In the genomic region with DNA sequence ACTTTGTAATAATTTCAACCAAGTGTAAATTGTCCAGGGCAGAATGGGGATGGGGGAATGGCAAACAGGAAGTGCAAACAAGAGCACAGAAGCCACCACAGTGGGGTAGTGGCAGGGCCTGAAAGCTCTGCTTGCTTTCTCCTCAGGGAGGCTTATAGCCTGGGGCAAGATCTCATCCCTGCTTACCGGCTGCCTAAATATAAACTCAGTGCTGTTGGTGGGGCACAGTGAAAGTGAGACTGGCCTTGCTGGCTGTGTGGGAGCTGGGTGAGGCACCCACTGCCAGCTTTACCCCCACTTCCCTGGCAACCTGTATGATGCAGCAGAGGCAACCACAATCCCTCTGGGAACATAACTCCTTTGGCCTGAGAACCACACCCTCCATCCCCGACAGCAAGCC, we compare ENCODE assay signal across 11 cellular contexts. TPM values are rescaled to one million over a fixed set of nuclear protein-coding genes. Genes with fewer than 3 reads are reported as not detected.
DNase-seq lines count a peak whose midpoint lies in the region; ATAC-seq and TF ChIP-seq lines count a peak whose summit lies in the region.
"Had no signal": no experiment of that assay in that cellular context is flagged by ENCODE, and none has a peak within 500 bp of the region (broad histone marks: within the 10 kb centered on the region; RNA-seq: fewer than 3 reads in every experiment).

No MANE protein-coding gene starts in this region.

- H3K36me3 ChIP-seq in CD4-positive, alpha-beta memory T cell (ENCODE audit: insufficient read depth, low read length) = no peaks in the 10 kb centered on the region
- no peaks in the 10 kb centered on the region; the same call in 1 of the 2 replicates for H3K36me3 ChIP-seq in OCI-LY7 (ENCODE audit: insufficient read depth, low read length)
- H3K36me3 ChIP-seq: spleen had no signal

- peaks cover 0 to 4% of the 10 kb centered on the region in 2 donors for H3K36me3 Mint-ChIP-seq in CD4-positive, alpha-beta memory T cell

- POLR2A ChIA-PET in CD4-positive, alpha-beta memory T cell (lab: Charles Lee; ENCODE audit: partially characterized antibody) = interaction anchor here (1.0 to 3.7 kb wide), 4 partner anchors 11 to 19 kb away, joined by 3 to 27 read pairs (median 4); a partner anchor contains a TSS
- POLR2A ChIA-PET in OCI-LY7 (lab: Charles Lee) = interaction anchor here (0.9 to 1.0 kb wide), 2 partner anchors 16 to 39 kb away, joined by 3 to 5 read pairs; no protein-coding TSS in a partner anchor

- H3K27ac ChIP-seq in CD4-positive, alpha-beta memory T cell (ENCODE audit: low read depth, low read length) = no peak overlapping the region
- no peak overlapping the region for H3K27ac ChIP-seq in OCI-LY7 (ENCODE audit: low read depth, low read length, poor library complexity, severe bottlenecking)
- H3K27ac ChIP-seq: spleen had no signal

- H3K79me2 ChIP-seq in OCI-LY7 (ENCODE audit: insufficient read depth, low read depth, low read length) = no peaks in the 10 kb centered on the region

- no peak overlapping the region for H3K4me3 ChIP-seq in CD4-positive, alpha-beta memory T cell (ENCODE audit: low read length in 2 of 2)
- H3K4me3 ChIP-seq in OCI-LY7 (ENCODE audit: low read depth, low read length, poor library complexity, severe bottlenecking) = no peak overlapping the region
- H3K4me3 ChIP-seq: spleen had no signal

- peaks cover 26% of the 10 kb centered on the region for H3K4me1 ChIP-seq in CD4-positive, alpha-beta memory T cell (ENCODE audit: insufficient read depth, low read length)
- peaks cover 34% of the 10 kb centered on the region for H3K4me1 ChIP-seq in OCI-LY7 (ENCODE audit: insufficient read depth, low read length, poor library complexity, severe bottlenecking)

- no peaks in the 10 kb centered on the region for H3K27me3 Mint-ChIP-seq in CD4-positive, alpha-beta memory T cell

- intact Hi-C loops in CD4-positive, alpha-beta memory T cell (cut with micrococcal nuclease) = no loop called here
- intact Hi-C loops in OCI-LY7 (cut with micrococcal nuclease; ENCODE audit: unreplicated experiment) = no loop called here

- peak overlapping the region; percentile 51 for H2AFZ ChIP-seq in OCI-LY7 (ENCODE audit: low read length)

- no peaks in the 10 kb centered on the region for H3K9me2 ChIP-seq in OCI-LY7 (ENCODE audit: insufficient read depth, low read length)

- CTCF ChIA-PET in CD4-positive, alpha-beta memory T cell (lab: Charles Lee; ENCODE audit: partially characterized antibody) = interaction anchor here (1.0 to 2.6 kb wide), 6 partner anchors 12 to 199 kb away, joined by 3 to 6 read pairs (median 4); no protein-coding TSS in a partner anchor
- CTCF ChIA-PET in OCI-LY7 (lab: Charles Lee; ENCODE audit: unreplicated experiment) = interaction anchor here (0.6 kb wide), 1 partner anchor 223 kb away, joined by 3 read pairs; no protein-coding TSS in a partner anchor

- BruUV-seq in OCI-LY7 (replicated peaks; lab: Mats Ljungman, UMichigan) = no TSS peak

- peak overlapping the region; percentile 41 to 93 (median 73) for H3K27ac Mint-ChIP-seq in CD4-positive, alpha-beta memory T cell

- DNase-seq in CD4-positive, alpha-beta memory T cell = no peak
- DNase-seq in OCI-LY7 (ENCODE audit: low spot score) (peak; percentile 20), islet precursor cell (peak; percentile 71), DMS79 treated with DMSO at 0.1 percent for 48 hours (lab: John Stamatoyannopoulos, UW) (no peak), EL (no peak), OCI-M1 (lab: John Stamatoyannopoulos, UW) (no peak)
- DNase-seq: anterior cingulate cortex, DMS 273 treated with DMSO at 0.1 percent for 48 hours, spleen had no signal

- H3K4me2 ChIP-seq in OCI-LY7 (ENCODE audit: low read length) = no peak overlapping the region

- TF ChIP-seq CTCF in OCI-LY7 (conservative IDR thresholded peaks at IDR 0.05; ENCODE audit: low read length) = no peak

- H3K4me1 Mint-ChIP-seq in CD4-positive, alpha-beta memory T cell = peaks cover 41 to 52% (median 49%) of the 10 kb centered on the region in 4 donors

- no peaks in the 10 kb centered on the region for H3K9me3 ChIP-seq in CD4-positive, alpha-beta memory T cell (ENCODE audit: control insufficient read depth in 1 of 2, low read length in 2 of 2)
- H3K9me3 ChIP-seq in OCI-LY7 (ENCODE audit: low read length) = no peaks in the 10 kb centered on the region

- peak overlapping the region in 3 of 8 donors; percentile 45 to 71 (median 60) for H3K4me3 Mint-ChIP-seq in CD4-positive, alpha-beta memory T cell

- peak; percentile 44 for ATAC-seq in GM21447 (IDR thresholded peaks at IDR 0.05; ENCODE audit: unreplicated experiment)
- no peak for ATAC-seq in GM18511 (IDR thresholded peaks at IDR 0.05; ENCODE audit: unreplicated experiment)

- H4K20me1 ChIP-seq in OCI-LY7 (ENCODE audit: insufficient read depth, low read length) = no peaks in the 10 kb centered on the region

- peaks cover 0 to 18% (median 11%) of the 10 kb centered on the region in 8 donors for H3K9me3 Mint-ChIP-seq in CD4-positive, alpha-beta memory T cell

- H3K27me3 ChIP-seq in CD4-positive, alpha-beta memory T cell (ENCODE audit: insufficient read depth, low read length) = no peaks in the 10 kb centered on the region
- H3K27me3 ChIP-seq: spleen had no signal

RNA-seq across cellular contexts. Expression of a gene that starts 15.2 kb away (rescaled TPM):
- total RNA-seq in CD4-positive, alpha-beta memory T cell = not detected
- polyA plus RNA-seq in CD4-positive, alpha-beta memory T cell = not detected
- not detected in 2 replicates for total RNA-seq in OCI-LY7 (2014; rRNA removed; shearing (Covaris generic))
- not detected in 2 replicates for total RNA-seq in OCI-LY7 (2022)
- total RNA-seq: spleen had no signal
- polyA plus RNA-seq: spleen had no signal

RNA-seq across cellular contexts. Expression of a gene that starts 18.9 kb away (rescaled TPM):
- total RNA-seq in CD4-positive, alpha-beta memory T cell = 10 to 100 TPM; 21.2 to 21.6 TPM
- 10 to 100 TPM; 24.2 to 33.5 TPM for polyA plus RNA-seq in CD4-positive, alpha-beta memory T cell
- total RNA-seq in OCI-LY7 (2014; rRNA removed; shearing (Covaris generic)) = not detected in 2 replicates
- total RNA-seq in OCI-LY7 (2022) = not detected in 2 replicates

Comparison
In these comparisons a context has a peak if more than half of its experiments do, and no peak if none do; other contexts are left out.
1. DNase-seq: peak in OCI-LY7 (single experiment) and islet precursor cell (single experiment); none in CD4-positive, alpha-beta memory T cell (0 of 5), DMS79 treated with DMSO at 0.1 percent for 48 hours (single experiment), EL (single experiment) and OCI-M1 (single experiment).
2. RNA of a gene that starts 18.9 kb away (total RNA-seq): 21.2 to 21.6 TPM in CD4-positive, alpha-beta memory T cell; not detected in OCI-LY7; every median in the first group is over 10 times any median in the second.